ENCODE assay signal across 1 cellular context in the genomic region with DNA sequence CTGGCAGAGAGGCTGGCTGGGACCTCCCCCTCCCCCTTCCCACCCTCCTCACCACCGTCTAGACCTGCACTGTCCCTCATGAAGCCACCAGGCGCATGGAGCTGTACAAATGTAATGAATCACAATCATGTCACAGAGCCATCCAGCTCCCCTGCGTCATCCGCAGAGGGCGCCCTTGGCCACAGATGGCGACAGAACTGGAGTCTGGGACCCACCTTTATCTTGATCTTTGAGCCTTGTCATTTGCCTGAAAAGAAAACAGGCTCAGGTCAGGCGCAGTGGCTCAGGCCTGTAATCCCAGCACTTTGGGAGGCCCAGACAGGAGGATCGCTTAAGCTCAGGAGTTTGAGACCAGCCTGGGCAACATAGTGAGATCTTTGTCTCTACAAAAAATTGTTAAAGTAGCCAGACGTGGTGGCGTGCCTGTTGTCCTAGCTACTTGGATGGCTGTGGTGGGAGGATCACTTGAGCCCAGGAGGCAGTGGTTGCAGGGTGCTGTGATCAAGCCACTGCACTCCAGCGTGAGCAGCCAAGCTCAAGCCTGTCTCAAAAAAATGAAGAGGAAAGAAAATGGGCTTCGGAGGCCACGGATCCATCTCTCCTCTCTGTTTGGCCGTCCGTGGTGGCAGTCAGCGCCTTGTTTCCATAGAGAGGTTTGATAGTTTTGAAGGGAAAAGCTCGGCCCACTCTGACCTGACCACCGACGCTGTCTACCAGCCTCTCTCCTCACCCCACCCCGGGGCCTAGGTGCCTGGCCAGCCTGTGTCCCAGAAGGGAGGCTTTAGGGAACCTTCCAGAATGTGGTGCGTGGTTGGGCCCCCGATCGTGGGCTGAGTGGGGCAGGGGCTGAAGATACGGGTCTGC.
TF ChIP-seq lines count a peak whose summit lies in the region.

No MANE protein-coding gene starts in this region.

TF ChIP-seq in HepG2, 621 proteins besides CTCF, POLR2A, EP300 and RAD21 (continued from another document and continues in another):
- TF ChIP-seq GMEB1 (CRISPR knock-in tag; IDR thresholded peaks at IDR 0.05; ENCODE audit: borderline replicate concordance) (peak; percentile 42; the same call in 1 of the 2 replicates), CBFB (CRISPR knock-in tag; IDR thresholded peaks at IDR 0.05) (peak; percentile 77; the same call in 1 of the 2 replicates), ZNF558 (CRISPR knock-in tag; IDR thresholded peaks at IDR 0.05; ENCODE audit: borderline replicate concordance) (0 out of 2 replicates have a peak, but pooled peaks have one; percentile 50), HOXA5 (CRISPR knock-in tag; IDR thresholded peaks at IDR 0.05) (peak; percentile 97), SUZ12 (IDR thresholded peaks at IDR 0.05; ENCODE audit: low read depth, low read length) (no peak), ZNF83 (CRISPR knock-in tag; IDR thresholded peaks at IDR 0.05; ENCODE audit: borderline replicate concordance) (no peak), ZFP90 (CRISPR knock-in tag; IDR thresholded peaks at IDR 0.05; ENCODE audit: borderline replicate concordance) (peak; percentile 90), SRSF1 (optimal IDR thresholded peaks at IDR 0.05; ENCODE audit: low read depth, low read length) (peak; percentile 76), ZZZ3 (CRISPR knock-in tag; IDR thresholded peaks at IDR 0.05; ENCODE audit: borderline replicate concordance) (0 out of 2 replicates have a peak, but pooled peaks have one; percentile 56), CBX5 (CRISPR knock-in tag; IDR thresholded peaks at IDR 0.05; ENCODE audit: borderline replicate concordance) (peak; percentile 94), ZNF296 (CRISPR knock-in tag; conservative IDR thresholded peaks at IDR 0.05) (no peak), SYNCRIP (IDR thresholded peaks at IDR 0.05; ENCODE audit: insufficient read depth, low read depth, low read length) (no peak), XBP1 (CRISPR knock-in tag; IDR thresholded peaks at IDR 0.05) (no peak), TBX3 (IDR thresholded peaks at IDR 0.05; ENCODE audit: borderline replicate concordance) (no peak), ATAD3A (CRISPR knock-in tag; IDR thresholded peaks at IDR 0.05) (no peak), ZFY (CRISPR knock-in tag; IDR thresholded peaks at IDR 0.05) (peak; percentile 83), ZNF891 (CRISPR knock-in tag; IDR thresholded peaks at IDR 0.05) (no peak; the same call in 1 of the 2 replicates), ZC3H13 (CRISPR knock-in tag; IDR thresholded peaks at IDR 0.05) (no peak), TOE1 (CRISPR knock-in tag; IDR thresholded peaks at IDR 0.05) (peak; percentile 85; the same call in 1 of the 2 replicates), MIXL1 (CRISPR knock-in tag; IDR thresholded peaks at IDR 0.05) (peak; percentile 92), FOXK2 (IDR thresholded peaks at IDR 0.05) (peak; percentile 77; the same call in 1 of the 2 replicates), NKX3-1 (CRISPR knock-in tag; IDR thresholded peaks at IDR 0.05) (0 out of 2 replicates have a peak, but pooled peaks have one; percentile 59), NR2C2 (CRISPR knock-in tag; IDR thresholded peaks at IDR 0.05; ENCODE audit: borderline replicate concordance) (peak; percentile 62; the same call in 1 of the 2 replicates), SNAPC2 (CRISPR knock-in tag; IDR thresholded peaks at IDR 0.05) (peak; percentile 48; the same call in 1 of the 2 replicates), MED13 (CRISPR knock-in tag; IDR thresholded peaks at IDR 0.05) (no peak), ZNF138 (CRISPR knock-in tag; IDR thresholded peaks at IDR 0.05; ENCODE audit: low read depth) (no peak), HDAC1 (CRISPR knock-in tag; IDR thresholded peaks at IDR 0.05) (peak; percentile 94), HDAC2 (CRISPR knock-in tag; IDR thresholded peaks at IDR 0.05) (peak; percentile 96), ZNF260 (CRISPR knock-in tag; IDR thresholded peaks at IDR 0.05; ENCODE audit: borderline replicate concordance, low read depth) (no peak), ZNF331 (CRISPR knock-in tag; IDR thresholded peaks at IDR 0.05) (peak; percentile 95), RORA (CRISPR knock-in tag; IDR thresholded peaks at IDR 0.05) (no peak), ZNF768 (CRISPR knock-in tag; IDR thresholded peaks at IDR 0.05) (peak; percentile 99), SP140L (CRISPR knock-in tag; IDR thresholded peaks at IDR 0.05; ENCODE audit: borderline replicate concordance) (peak; percentile 79; the same call in 1 of the 2 replicates), PRMT3 (CRISPR knock-in tag; IDR thresholded peaks at IDR 0.05; ENCODE audit: borderline replicate concordance, low read depth) (no peak), CC2D1A (CRISPR knock-in tag; IDR thresholded peaks at IDR 0.05) (peak; percentile 89; the same call in 1 of the 2 replicates), ZNF484 (CRISPR knock-in tag; IDR thresholded peaks at IDR 0.05; ENCODE audit: borderline replicate concordance, low read depth) (no peak), ZNF121 (CRISPR knock-in tag; IDR thresholded peaks at IDR 0.05) (peak; percentile 97), PAF1 (CRISPR knock-in tag; IDR thresholded peaks at IDR 0.05) (0 out of 2 replicates have a peak, but pooled peaks have one; percentile 32), MZF1 (CRISPR knock-in tag; IDR thresholded peaks at IDR 0.05; ENCODE audit: borderline replicate concordance) (0 out of 2 replicates have a peak, but pooled peaks have one; percentile 39), ZNF841 (CRISPR knock-in tag; IDR thresholded peaks at IDR 0.05; ENCODE audit: borderline replicate concordance) (no peak), AGO1 (IDR thresholded peaks at IDR 0.05; ENCODE audit: low read depth, low read length, poor library complexity, severe bottlenecking) (no peak), THAP11 (CRISPR knock-in tag; IDR thresholded peaks at IDR 0.05) (peak; percentile 81), HOMEZ (CRISPR knock-in tag; IDR thresholded peaks at IDR 0.05; ENCODE audit: low read depth) (peak; percentile 91), ZNF337 (CRISPR knock-in tag; IDR thresholded peaks at IDR 0.05; ENCODE audit: borderline replicate concordance, low read depth) (peak; percentile 37; the same call in 1 of the 2 replicates), ZNF282 (IDR thresholded peaks at IDR 0.05; ENCODE audit: partially characterized antibody) (no peak), RBM22 (optimal IDR thresholded peaks at IDR 0.05; ENCODE audit: low read length) (no peak), ETV5 (CRISPR knock-in tag; IDR thresholded peaks at IDR 0.05; ENCODE audit: borderline replicate concordance) (peak; percentile 68; the same call in 1 of the 2 replicates), MATR3 (CRISPR knock-in tag; IDR thresholded peaks at IDR 0.05) (0 out of 2 replicates have a peak, but pooled peaks have one; percentile 71)
- TF ChIP-seq, protein P1, sequence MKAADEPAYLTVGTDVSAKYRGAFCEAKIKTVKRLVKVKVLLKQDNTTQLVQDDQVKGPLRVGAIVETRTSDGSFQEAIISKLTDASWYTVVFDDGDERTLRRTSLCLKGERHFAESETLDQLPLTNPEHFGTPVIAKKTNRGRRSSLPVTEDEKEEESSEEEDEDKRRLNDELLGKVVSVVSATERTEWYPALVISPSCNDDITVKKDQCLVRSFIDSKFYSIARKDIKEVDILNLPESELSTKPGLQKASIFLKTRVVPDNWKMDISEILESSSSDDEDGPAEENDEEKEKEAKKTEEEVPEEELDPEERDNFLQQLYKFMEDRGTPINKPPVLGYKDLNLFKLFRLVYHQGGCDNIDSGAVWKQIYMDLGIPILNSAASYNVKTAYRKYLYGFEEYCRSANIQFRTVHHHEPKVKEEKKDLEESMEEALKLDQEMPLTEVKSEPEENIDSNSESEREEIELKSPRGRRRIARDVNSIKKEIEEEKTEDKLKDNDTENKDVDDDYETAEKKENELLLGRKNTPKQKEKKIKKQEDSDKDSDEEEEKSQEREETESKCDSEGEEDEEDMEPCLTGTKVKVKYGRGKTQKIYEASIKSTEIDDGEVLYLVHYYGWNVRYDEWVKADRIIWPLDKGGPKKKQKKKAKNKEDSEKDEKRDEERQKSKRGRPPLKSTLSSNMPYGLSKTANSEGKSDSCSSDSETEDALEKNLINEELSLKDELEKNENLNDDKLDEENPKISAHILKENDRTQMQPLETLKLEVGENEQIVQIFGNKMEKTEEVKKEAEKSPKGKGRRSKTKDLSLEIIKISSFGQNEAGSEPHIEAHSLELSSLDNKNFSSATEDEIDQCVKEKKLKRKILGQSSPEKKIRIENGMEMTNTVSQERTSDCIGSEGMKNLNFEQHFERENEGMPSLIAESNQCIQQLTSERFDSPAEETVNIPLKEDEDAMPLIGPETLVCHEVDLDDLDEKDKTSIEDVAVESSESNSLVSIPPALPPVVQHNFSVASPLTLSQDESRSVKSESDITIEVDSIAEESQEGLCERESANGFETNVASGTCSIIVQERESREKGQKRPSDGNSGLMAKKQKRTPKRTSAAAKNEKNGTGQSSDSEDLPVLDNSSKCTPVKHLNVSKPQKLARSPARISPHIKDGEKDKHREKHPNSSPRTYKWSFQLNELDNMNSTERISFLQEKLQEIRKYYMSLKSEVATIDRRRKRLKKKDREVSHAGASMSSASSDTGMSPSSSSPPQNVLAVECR (CRISPR knock-in tag; IDR thresholded peaks at IDR 0.05; ENCODE audit: borderline replicate concordance) = peak; percentile 77; the same call in 1 of the 2 replicates
- TF ChIP-seq, protein P2, sequence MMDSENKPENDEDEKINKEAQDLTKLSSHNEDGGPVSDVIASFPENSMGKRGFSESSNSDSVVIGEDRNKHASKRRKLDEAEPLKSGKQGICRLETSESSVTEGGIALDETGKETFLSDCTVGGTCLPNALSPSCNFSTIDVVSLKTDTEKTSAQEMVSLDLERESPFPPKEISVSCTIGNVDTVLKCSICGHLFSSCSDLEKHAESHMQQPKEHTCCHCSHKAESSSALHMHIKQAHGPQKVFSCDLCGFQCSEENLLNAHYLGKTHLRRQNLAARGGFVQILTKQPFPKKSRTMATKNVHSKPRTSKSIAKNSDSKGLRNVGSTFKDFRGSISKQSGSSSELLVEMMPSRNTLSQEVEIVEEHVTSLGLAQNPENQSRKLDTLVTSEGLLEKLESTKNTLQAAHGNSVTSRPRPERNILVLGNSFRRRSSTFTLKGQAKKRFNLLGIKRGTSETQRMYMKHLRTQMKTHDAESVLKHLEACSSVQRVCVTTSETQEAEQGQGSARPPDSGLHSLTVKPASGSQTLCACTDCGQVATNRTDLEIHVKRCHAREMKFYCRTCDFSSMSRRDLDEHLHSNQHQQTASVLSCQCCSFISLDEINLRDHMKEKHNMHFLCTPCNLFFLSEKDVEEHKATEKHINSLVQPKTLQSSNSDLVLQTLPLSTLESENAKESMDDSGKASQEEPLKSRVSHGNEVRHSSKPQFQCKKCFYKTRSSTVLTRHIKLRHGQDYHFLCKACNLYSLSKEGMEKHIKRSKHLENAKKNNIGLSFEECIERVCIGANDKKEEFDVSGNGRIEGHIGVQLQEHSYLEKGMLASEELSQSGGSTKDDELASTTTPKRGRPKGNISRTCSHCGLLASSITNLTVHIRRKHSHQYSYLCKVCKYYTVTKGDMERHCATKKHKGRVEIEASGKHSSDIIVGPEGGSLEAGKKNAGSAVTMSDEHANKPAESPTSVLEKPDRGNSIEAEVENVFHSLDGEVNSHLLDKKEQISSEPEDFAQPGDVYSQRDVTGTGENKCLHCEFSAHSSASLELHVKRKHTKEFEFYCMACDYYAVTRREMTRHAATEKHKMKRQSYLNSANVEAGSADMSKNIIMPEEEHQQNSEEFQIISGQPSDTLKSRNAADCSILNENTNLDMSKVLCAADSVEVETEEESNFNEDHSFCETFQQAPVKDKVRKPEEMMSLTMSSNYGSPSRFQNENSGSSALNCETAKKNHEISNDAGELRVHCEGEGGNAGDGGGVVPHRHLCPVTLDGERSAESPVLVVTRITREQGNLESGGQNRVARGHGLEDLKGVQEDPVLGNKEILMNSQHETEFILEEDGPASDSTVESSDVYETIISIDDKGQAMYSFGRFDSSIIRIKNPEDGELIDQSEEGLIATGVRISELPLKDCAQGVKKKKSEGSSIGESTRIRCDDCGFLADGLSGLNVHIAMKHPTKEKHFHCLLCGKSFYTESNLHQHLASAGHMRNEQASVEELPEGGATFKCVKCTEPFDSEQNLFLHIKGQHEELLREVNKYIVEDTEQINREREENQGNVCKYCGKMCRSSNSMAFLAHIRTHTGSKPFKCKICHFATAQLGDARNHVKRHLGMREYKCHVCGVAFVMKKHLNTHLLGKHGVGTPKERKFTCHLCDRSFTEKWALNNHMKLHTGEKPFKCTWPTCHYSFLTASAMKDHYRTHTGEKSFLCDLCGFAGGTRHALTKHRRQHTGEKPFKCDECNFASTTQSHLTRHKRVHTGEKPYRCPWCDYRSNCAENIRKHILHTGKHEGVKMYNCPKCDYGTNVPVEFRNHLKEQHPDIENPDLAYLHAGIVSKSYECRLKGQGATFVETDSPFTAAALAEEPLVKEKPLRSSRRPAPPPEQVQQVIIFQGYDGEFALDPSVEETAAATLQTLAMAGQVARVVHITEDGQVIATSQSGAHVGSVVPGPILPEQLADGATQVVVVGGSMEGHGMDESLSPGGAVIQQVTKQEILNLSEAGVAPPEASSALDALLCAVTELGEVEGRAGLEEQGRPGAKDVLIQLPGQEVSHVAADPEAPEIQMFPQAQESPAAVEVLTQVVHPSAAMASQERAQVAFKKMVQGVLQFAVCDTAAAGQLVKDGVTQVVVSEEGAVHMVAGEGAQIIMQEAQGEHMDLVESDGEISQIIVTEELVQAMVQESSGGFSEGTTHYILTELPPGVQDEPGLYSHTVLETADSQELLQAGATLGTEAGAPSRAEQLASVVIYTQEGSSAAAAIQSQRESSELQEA (CRISPR knock-in tag; IDR thresholded peaks at IDR 0.05; ENCODE audit: not compliant biosample characterization) = peak; percentile 42
- TF ChIP-seq, protein P3, sequence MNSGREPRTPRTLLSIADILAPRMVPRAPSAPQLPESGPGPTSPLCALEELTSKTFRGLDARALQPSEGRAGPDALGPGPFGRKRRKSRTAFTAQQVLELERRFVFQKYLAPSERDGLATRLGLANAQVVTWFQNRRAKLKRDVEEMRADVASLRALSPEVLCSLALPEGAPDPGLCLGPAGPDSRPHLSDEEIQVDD (CRISPR knock-in tag; IDR thresholded peaks at IDR 0.05; ENCODE audit: borderline replicate concordance) = no peak
